ENCODE assay signal across 9 cellular contexts in genomic region chr17:5592382-5592781, GRCh38. TPM values are rescaled to one million over a fixed set of nuclear protein-coding genes. Genes with fewer than 3 reads are reported as not detected.
A peak's percentile ranks its signal among the peaks of the same experiment; 100 is the strongest.
DNase-seq lines count a peak whose midpoint lies in the region; ATAC-seq and TF ChIP-seq lines count a peak whose summit lies in the region.
"Had no signal": no experiment of that assay in that cellular context is flagged by ENCODE, and none has a peak within 500 bp of the region (broad histone marks: within the 10 kb centered on the region; RNA-seq: fewer than 3 reads in every experiment).

No MANE protein-coding gene starts in this region.

- no peaks in the 10 kb centered on the region for H3K36me3 ChIP-seq in aorta (ENCODE audit: control insufficient read depth in 1 of 2, insufficient read depth in 2 of 2, low read length in 1 of 2)

- ATAC-seq in natural killer cell, result peak in 2 of 3 donors; percentile 59 to 60
- no peak for ATAC-seq in natural killer cell treated with Interleukin-12 subunit alpha and Interleukin-12 subunit beta and Interleukin-15 and Interleukin-18, amount 100 ng/mL, for 72 hours
- peak; percentile 27 for ATAC-seq in aorta (ENCODE audit: low FRiP score)

- H3K27me3 ChIP-seq in aorta (ENCODE audit: control insufficient read depth in 1 of 2, insufficient read depth in 2 of 2, low read length in 1 of 2), result no peaks in the 10 kb centered on the region

- H3K4me1 Mint-ChIP-seq in natural killer cell (peaks cover 2% of the 10 kb centered on the region in 2 donors), brain (peaks cover 4% of the 10 kb centered on the region)
- peaks cover 2 to 6% of the 10 kb centered on the region in 2 donors for H3K4me1 Mint-ChIP-seq in natural killer cell treated with Interleukin-12 subunit alpha and Interleukin-12 subunit beta and Interleukin-15 and Interleukin-18, amount 100 ng/mL, for 72 hours (ENCODE audit: low read depth in 2 of 2)

- H3K27me3 Mint-ChIP-seq in natural killer cell (ENCODE audit: low read depth in 2 of 2) (peaks cover 26 to 38% of the 10 kb centered on the region in 2 donors), brain (peaks cover 6% of the 10 kb centered on the region)
- H3K27me3 Mint-ChIP-seq in natural killer cell treated with Interleukin-12 subunit alpha and Interleukin-12 subunit beta and Interleukin-15 and Interleukin-18, amount 100 ng/mL, for 72 hours, result peaks cover 28 to 35% of the 10 kb centered on the region in 2 donors

- intact Hi-C loops in natural killer cell (cut with micrococcal nuclease), result loop anchor here (1.0 kb wide), 1 partner anchor 830 kb away; no protein-coding TSS in a partner anchor
- intact Hi-C loops in aorta (cut with DNase I), result loop anchor here in 1 of 2 donors (10.0 kb wide), 1 partner anchor 452 kb away; no protein-coding TSS in a partner anchor

- no peak overlapping the region for H3K4me3 ChIP-seq in aorta (ENCODE audit: low read length in 2 of 2)

- H3K36me3 Mint-ChIP-seq in natural killer cell (no peaks in the 10 kb centered on the region), brain (no peaks in the 10 kb centered on the region)
- H3K36me3 Mint-ChIP-seq in natural killer cell treated with Interleukin-12 subunit alpha and Interleukin-12 subunit beta and Interleukin-15 and Interleukin-18, amount 100 ng/mL, for 72 hours, result no peaks in the 10 kb centered on the region
- H3K36me3 Mint-ChIP-seq: activated naive CD8-positive, alpha-beta T cell treated with anti-CD3 and anti-CD28 coated beads, Interleukin-2, amount 10 ng/mL, durations not matched to agents 7 days and 5 days had no signal

- H3K9me3 Mint-ChIP-seq in natural killer cell, result no peaks in the 10 kb centered on the region
- H3K9me3 Mint-ChIP-seq in natural killer cell treated with Interleukin-12 subunit alpha and Interleukin-12 subunit beta and Interleukin-15 and Interleukin-18, amount 100 ng/mL, for 72 hours, result no peaks in the 10 kb centered on the region
- peaks cover 0 to 5% (median 0%) of the 10 kb centered on the region in 5 experiments for H3K9me3 Mint-ChIP-seq in brain
- H3K9me3 Mint-ChIP-seq: activated naive CD8-positive, alpha-beta T cell treated with anti-CD3 and anti-CD28 coated beads, Interleukin-2, amount 10 ng/mL, durations not matched to agents 7 days and 5 days had no signal

- H3K4me1 ChIP-seq in aorta (ENCODE audit: control insufficient read depth in 1 of 2, insufficient read depth in 2 of 2, low read length in 2 of 2), result no peaks in the 10 kb centered on the region

- H3K27ac Mint-ChIP-seq in natural killer cell (no peak overlapping the region), brain (peak overlapping the region in 2 of 5 experiments; percentile 49 to 61)
- no peak overlapping the region for H3K27ac Mint-ChIP-seq in natural killer cell treated with Interleukin-12 subunit alpha and Interleukin-12 subunit beta and Interleukin-15 and Interleukin-18, amount 100 ng/mL, for 72 hours
- H3K27ac Mint-ChIP-seq: activated naive CD8-positive, alpha-beta T cell treated with anti-CD3 and anti-CD28 coated beads, Interleukin-2, amount 10 ng/mL, durations not matched to agents 7 days and 5 days had no signal

- 17% methylated on average over 7 of the region's 7 CpGs for WGBS in aorta, 2 donors

- H3K9me3 ChIP-seq in aorta (ENCODE audit: control insufficient read depth, low read length), result no peaks in the 10 kb centered on the region

- TF ChIP-seq CTCF in natural killer cell (IDR thresholded peaks at IDR 0.05) (peak; percentile 68), brain (conservative IDR thresholded peaks at IDR 0.05) (peak; percentile 71 to 76)

- H3K4me3 Mint-ChIP-seq in natural killer cell (no peak overlapping the region), brain (no peak overlapping the region)
- H3K4me3 Mint-ChIP-seq in natural killer cell treated with Interleukin-12 subunit alpha and Interleukin-12 subunit beta and Interleukin-15 and Interleukin-18, amount 100 ng/mL, for 72 hours, result no peak overlapping the region
- H3K4me3 Mint-ChIP-seq: activated naive CD8-positive, alpha-beta T cell treated with anti-CD3 and anti-CD28 coated beads, Interleukin-2, amount 10 ng/mL, durations not matched to agents 7 days and 5 days had no signal

- DNase-seq in natural killer cell, result no peak
- no peak for DNase-seq in natural killer cell treated with Interleukin-12 subunit alpha and Interleukin-12 subunit beta and Interleukin-15 and Interleukin-18, amount 100 ng/mL, for 72 hours (ENCODE audit: low spot score)
- peak; percentile 70 for DNase-seq in NCI-H345 (lab: John Stamatoyannopoulos, UW)
- peak; percentile 68 for DNase-seq in kidney tubule cell (ENCODE audit: low spot score)
- DNase-seq in aorta, result no peak
- DNase-seq in stimulated activated CD4-positive, alpha-beta T cell treated with anti-CD3 and anti-CD28 coated beads, Interleukin-15, amount 100 ng/mL, for 24 hours, result no peak
- no peak for DNase-seq in SK-N-DZ (ENCODE audit: low spot score)
- DNase-seq: activated naive CD8-positive, alpha-beta T cell treated with anti-CD3 and anti-CD28 coated beads, Interleukin-2, amount 10 ng/mL, durations not matched to agents 7 days and 5 days had no signal

- no peak overlapping the region for H3K27ac ChIP-seq in aorta (ENCODE audit: low read depth in 1 of 2, low read length in 2 of 2)

RNA-seq across cellular contexts. Expression of gene NLRP1, which starts 8.1 kb away (rescaled TPM):
- total RNA-seq in natural killer cell (100 to 1,000 TPM; 206 to 237 (median 209) TPM), aorta (10 to 100 TPM; 35.2 to 82.2 TPM)
- total RNA-seq in natural killer cell treated with Interleukin-12 subunit alpha and Interleukin-12 subunit beta and Interleukin-15 and Interleukin-18, amount 100 ng/mL, for 72 hours, result 10 to 100 TPM; 34.6 to 36.3 TPM
- polyA plus RNA-seq in brain (ENCODE audit: insufficient read depth, low read depth, low replicate concordance) (685 TPM), aorta (10 to 100 TPM; 11.1 to 63.0 TPM)
- polyA plus RNA-seq in SK-N-DZ (2014; cell fraction: cytosol; rRNA removed), result 53.0 and 58.4 TPM in 2 replicates
- 61.1 and 63.0 TPM in 2 replicates for polyA plus RNA-seq in SK-N-DZ (2014; cell fraction: nucleus; rRNA removed)

Comparison
In these comparisons a context has a peak if more than half of its experiments do, and no peak if none do; other contexts are left out.
1. ATAC-seq: peak in natural killer cell (2 of 3) and aorta (single experiment); none in natural killer cell treated with Interleukin-12 subunit alpha and Interleukin-12 subunit beta and Interleukin-15 and Interleukin-18, amount 100 ng/mL, for 72 hours (0 of 2).
2. DNase-seq: peak in NCI-H345 (single experiment) and kidney tubule cell (single experiment); none in natural killer cell (single experiment), natural killer cell treated with Interleukin-12 subunit alpha and Interleukin-12 subunit beta and Interleukin-15 and Interleukin-18, amount 100 ng/mL, for 72 hours (single experiment), aorta (0 of 2), stimulated activated CD4-positive, alpha-beta T cell treated with anti-CD3 and anti-CD28 coated beads, Interleukin-15, amount 100 ng/mL, for 24 hours (single experiment) and SK-N-DZ (single experiment).